8 cellular contexts compared by ENCODE assay signal in genomic region chr10:95561200-95562177, GRCh38. TPM values are rescaled to one million over a fixed set of nuclear protein-coding genes. Genes with fewer than 3 reads are reported as not detected.
A peak's percentile ranks its signal among the peaks of the same experiment; 100 is the strongest.
DNase-seq lines count a peak whose midpoint lies in the region; ATAC-seq and TF ChIP-seq lines count a peak whose summit lies in the region.

SORBS1 (minus strand) TSS chr10:95561371; CDS start chr10:95441135, 120,236 bp downstream.

- peak within 1 kb of the TSS; percentile 85 for H3K27ac Mint-ChIP-seq in T-helper 2 cell treated with Interferon-gamma antibody and Interleukin-4, amounts not matched to agents 5 μg/mL and 100 μg/mL, for 36 hours

- intact Hi-C loops in ascending aorta (cut with DNase I), result loop anchor here (2.0 to 5.0 kb wide), 3 partner anchors 39 to 129 kb away; no protein-coding TSS in a partner anchor
- intact Hi-C loops in right cardiac atrium (cut with DNase I), result loop anchor here in 2 of 4 donors (10.0 kb wide), 1 partner anchor 127 kb away; no protein-coding TSS in a partner anchor

- TF ChIP-seq CTCF in ascending aorta (IDR thresholded peaks at IDR 0.05), result no peak

- H3K4me3 Mint-ChIP-seq in T-helper 2 cell treated with Interferon-gamma antibody and Interleukin-4, amounts not matched to agents 5 μg/mL and 100 μg/mL, for 36 hours, result peak within 1 kb of the TSS; percentile 92

- H3K9me3 ChIP-seq in ascending aorta, result no peaks in the 10 kb centered on the region
- no peaks in the 10 kb centered on the region for H3K9me3 ChIP-seq in right cardiac atrium (ENCODE audit: control insufficient read depth, low read length)

- H3K27me3 Mint-ChIP-seq in T-helper 2 cell treated with Interferon-gamma antibody and Interleukin-4, amounts not matched to agents 5 μg/mL and 100 μg/mL, for 36 hours (ENCODE audit: low read depth), result peaks cover 42% of the 10 kb centered on the region

- 5% methylated on average over 84 of the region's 84 CpGs for WGBS in right cardiac atrium
- WGBS in urinary bladder, result 5% methylated on average over 84 of the region's 84 CpGs

- peaks cover 0 to 20% of the 10 kb centered on the region in 2 donors for H3K36me3 ChIP-seq in ascending aorta
- H3K36me3 ChIP-seq in urinary bladder (ENCODE audit: insufficient read depth), result no peaks in the 10 kb centered on the region

- H3K4me3 ChIP-seq in ascending aorta (peak within 1 kb of the TSS; percentile 80 to 83), right cardiac atrium (ENCODE audit: low read length) (peak within 1 kb of the TSS; percentile 89), urinary bladder (ENCODE audit: low read depth, low read length) (peak within 1 kb of the TSS; percentile 84)

- no peaks in the 10 kb centered on the region for H3K36me3 Mint-ChIP-seq in T-helper 2 cell treated with Interferon-gamma antibody and Interleukin-4, amounts not matched to agents 5 μg/mL and 100 μg/mL, for 36 hours (ENCODE audit: low read depth)

- ATAC-seq in GM18502 (IDR thresholded peaks at IDR 0.05; ENCODE audit: poor library complexity, unreplicated experiment), result peak; percentile 100
- ATAC-seq in HG02970 (IDR thresholded peaks at IDR 0.05; ENCODE audit: low FRiP score, unreplicated experiment), result peak; percentile 98
- peak; percentile 99 for ATAC-seq in right cardiac atrium

- H3K27me3 ChIP-seq in ascending aorta, result no peaks in the 10 kb centered on the region
- H3K27me3 ChIP-seq in right cardiac atrium (ENCODE audit: control insufficient read depth, insufficient read depth), result no peaks in the 10 kb centered on the region

- peak within 1 kb of the TSS; percentile 78 to 91 for H3K27ac ChIP-seq in ascending aorta
- peak within 1 kb of the TSS; percentile 84 for H3K27ac ChIP-seq in right cardiac atrium (ENCODE audit: low read length)
- peak within 1 kb of the TSS; percentile 86 for H3K27ac ChIP-seq in urinary bladder (ENCODE audit: low read depth)

- H3K9me3 Mint-ChIP-seq in T-helper 2 cell treated with Interferon-gamma antibody and Interleukin-4, amounts not matched to agents 5 μg/mL and 100 μg/mL, for 36 hours, result no peaks in the 10 kb centered on the region

- H3K4me1 ChIP-seq in ascending aorta (peaks cover 0 to 6% of the 10 kb centered on the region in 2 donors), right cardiac atrium (ENCODE audit: control insufficient read depth, insufficient read depth, low read length) (peaks cover 11% of the 10 kb centered on the region), urinary bladder (ENCODE audit: insufficient read depth) (no peaks in the 10 kb centered on the region)

- DNase-seq in NCI-H187 treated with DMSO at 0.1 percent for 48 hours (lab: John Stamatoyannopoulos, UW) (peak; percentile 70), ascending aorta (ENCODE audit: low spot score in 2 of 2) (peak; percentile 89 to 99), right cardiac atrium (peak; percentile 97 to 99 (median 98)), pulmonary artery endothelial cell (ENCODE audit: low read depth, low spot score) (peak; percentile 87)
- peak; percentile 94 for DNase-seq in T-helper 2 cell treated with Interferon-gamma antibody and Interleukin-4, amounts not matched to agents 5 μg/mL and 100 μg/mL, for 36 hours (ENCODE audit: low spot score)

- H3K4me1 Mint-ChIP-seq in T-helper 2 cell treated with Interferon-gamma antibody and Interleukin-4, amounts not matched to agents 5 μg/mL and 100 μg/mL, for 36 hours (ENCODE audit: low read depth), result peaks cover 7% of the 10 kb centered on the region

RNA-seq across cellular contexts. Expression of gene SORBS1, which starts in this region (rescaled TPM):
- 416 TPM for total RNA-seq in ascending aorta
- 100 to 1,000 TPM; 347 to 511 (median 454) TPM for total RNA-seq in right cardiac atrium
- 225 TPM for polyA plus RNA-seq in right cardiac atrium
- total RNA-seq in pulmonary artery endothelial cell, result 0.26 and 3.9 TPM in 2 replicates
- 297 TPM for total RNA-seq in urinary bladder
- 697 TPM for polyA plus RNA-seq in urinary bladder

Comparison
In these comparisons a context has a peak if more than half of its experiments do, and no peak if none do; other contexts are left out.
1. Peak in every context shown above with its lines: DNase-seq, ATAC-seq, H3K4me3 ChIP-seq and H3K27ac ChIP-seq.
2. RNA of gene SORBS1 (total RNA-seq): 347 to 511 TPM in right cardiac atrium, 416 TPM in ascending aorta (single experiment) and 297 TPM in urinary bladder (single experiment); 0.26 to 3.9 TPM in pulmonary artery endothelial cell; every median in the first group is over 10 times any median in the second.